1 cellular context compared by ENCODE assay signal in genomic region chr13:109273326-109273751, GRCh38.
TF ChIP-seq lines count a peak whose summit lies in the region.

No MANE protein-coding gene starts in this region.

TF ChIP-seq in H1, 55 proteins besides CTCF, POLR2A, EP300 and RAD21:
- TF ChIP-seq RFX5 (IDR thresholded peaks at IDR 0.05; ENCODE audit: borderline replicate concordance, low read depth, low read length), result no peak
- no peak for TF ChIP-seq ASH2L (IDR thresholded peaks at IDR 0.05; ENCODE audit: low read length)
- no peak for TF ChIP-seq KDM4A (IDR thresholded peaks at IDR 0.05; ENCODE audit: low read depth, low read length, severe bottlenecking)
- TF ChIP-seq JUN (IDR thresholded peaks at IDR 0.05; ENCODE audit: low read depth, low read length), result no peak
- TF ChIP-seq GTF2F1 (IDR thresholded peaks at IDR 0.05; ENCODE audit: borderline replicate concordance, low read depth, low read length), result no peak
- TF ChIP-seq E2F6 (IDR thresholded peaks at IDR 0.05), result no peak
- no peak for TF ChIP-seq JUND (IDR thresholded peaks at IDR 0.05; ENCODE audit: low read length)
- TF ChIP-seq CREB1 (IDR thresholded peaks at IDR 0.05), result no peak
- no peak for TF ChIP-seq SIX5 (IDR thresholded peaks at IDR 0.05; ENCODE audit: low read depth, low read length)
- no peak for TF ChIP-seq ATF3 (IDR thresholded peaks at IDR 0.05; ENCODE audit: insufficient read depth, low read depth, low read length)
- no peak for TF ChIP-seq CHD7 (IDR thresholded peaks at IDR 0.05; ENCODE audit: insufficient replicate concordance, low read length)
- no peak for TF ChIP-seq NRF1 (IDR thresholded peaks at IDR 0.05; ENCODE audit: low read depth, low read length)
- no peak for TF ChIP-seq SP4 (IDR thresholded peaks at IDR 0.05; ENCODE audit: low read length)
- no peak for TF ChIP-seq GABPA (IDR thresholded peaks at IDR 0.05; ENCODE audit: borderline replicate concordance, insufficient read depth, low read length)
- TF ChIP-seq HDAC2 (IDR thresholded peaks at IDR 0.05; ENCODE audit: borderline replicate concordance in 1 of 2, low read depth in 2 of 2, low read length in 2 of 2), result no peak
- no peak for TF ChIP-seq SAP30 (IDR thresholded peaks at IDR 0.05; ENCODE audit: insufficient read depth, insufficient replicate concordance, low read length)
- no peak for TF ChIP-seq EZH2 (IDR thresholded peaks at IDR 0.05; ENCODE audit: low read depth, low read length, severe bottlenecking)
- no peak for TF ChIP-seq RBBP5 (IDR thresholded peaks at IDR 0.05; ENCODE audit: borderline replicate concordance, low read depth, low read length)
- TF ChIP-seq CBX5 (IDR thresholded peaks at IDR 0.05; ENCODE audit: low read depth, low read length), result no peak
- TF ChIP-seq BCL11A (IDR thresholded peaks at IDR 0.05; ENCODE audit: low read depth in 2 of 2, low read length in 2 of 2), result no peak
